In genomic region chr13:98581377-98581776, GRCh38 we compare ENCODE assay signal across 28 cellular contexts. TPM values are rescaled to one million over a fixed set of nuclear protein-coding genes. Genes with fewer than 3 reads are reported as not detected.
A peak's percentile ranks its signal among the peaks of the same experiment; 100 is the strongest.
DNase-seq lines count a peak whose midpoint lies in the region; ATAC-seq and TF ChIP-seq lines count a peak whose summit lies in the region.
"Had no signal": no experiment of that assay in that cellular context is flagged by ENCODE, and none has a peak within 500 bp of the region (broad histone marks: within the 10 kb centered on the region; RNA-seq: fewer than 3 reads in every experiment).

No MANE protein-coding gene starts in this region.

- H3F3A ChIP-seq in smooth muscle cell (ENCODE audit: low read depth) = peaks cover 23% of the 10 kb centered on the region

- peaks cover 23% of the 10 kb centered on the region for H3K4me1 ChIP-seq in cardiac muscle cell (ENCODE audit: low read depth)
- H3K4me1 ChIP-seq in right cardiac atrium (ENCODE audit: control insufficient read depth, insufficient read depth, low read length) = no peaks in the 10 kb centered on the region
- H3K4me1 ChIP-seq in smooth muscle cell (ENCODE audit: low read depth) = peaks cover 12% of the 10 kb centered on the region

- H3K27me3 ChIP-seq in cardiac muscle cell (no peaks in the 10 kb centered on the region), right cardiac atrium (ENCODE audit: control insufficient read depth, insufficient read depth) (no peaks in the 10 kb centered on the region), smooth muscle cell (ENCODE audit: low read depth) (no peaks in the 10 kb centered on the region)
- H3K27me3 ChIP-seq: dorsolateral prefrontal cortex, MG63 had no signal

- intact Hi-C loops in right cardiac atrium (cut with DNase I) = no loop called here

- peak overlapping the region; percentile 34 for H3K4me2 ChIP-seq in smooth muscle cell

- no peaks in the 10 kb centered on the region for H3K27me3 Mint-ChIP-seq in mesothelial cell of epicardium (ENCODE audit: low read depth)
- H3K27me3 Mint-ChIP-seq: activated CD8-positive, alpha-beta T cell treated with anti-CD3 and anti-CD28 coated beads for 36 hours; activated naive CD8-positive, alpha-beta T cell; CD8-positive, alpha-beta memory T cell; T-helper 17 cell had no signal

- TF ChIP-seq CTCF in cardiac muscle cell (IDR thresholded peaks at IDR 0.05; ENCODE audit: low read depth, low read length) = no peak
- TF ChIP-seq CTCF in mesothelial cell of epicardium (IDR thresholded peaks at IDR 0.05; ENCODE audit: unreplicated experiment) = no peak
- TF ChIP-seq CTCF in smooth muscle cell (IDR thresholded peaks at IDR 0.05; ENCODE audit: borderline replicate concordance, insufficient read depth, poor library complexity, severe bottlenecking) = no peak

- H3K9me3 ChIP-seq in cardiac muscle cell (ENCODE audit: low read depth) = no peaks in the 10 kb centered on the region
- H3K9me3 ChIP-seq in right cardiac atrium (ENCODE audit: control insufficient read depth, low read length) = no peaks in the 10 kb centered on the region
- H3K9me3 ChIP-seq in smooth muscle cell (replicated peaks; ENCODE audit: low read depth) = no peaks in the 10 kb centered on the region
- H3K9me3 ChIP-seq: MG63 had no signal

- H3K27ac Mint-ChIP-seq in mesothelial cell of epicardium = peak overlapping the region; percentile 91
- H3K27ac Mint-ChIP-seq: activated CD8-positive, alpha-beta T cell treated with anti-CD3 and anti-CD28 coated beads for 36 hours; T-helper 17 cell had no signal

- H3K4me3 ChIP-seq in cardiac muscle cell (no peak overlapping the region), right cardiac atrium (ENCODE audit: low read length) (no peak overlapping the region), smooth muscle cell (no peak overlapping the region)
- H3K4me3 ChIP-seq: dorsolateral prefrontal cortex, MG63 had no signal

- ATAC-seq in right cardiac atrium (no peak), GM21786 (IDR thresholded peaks at IDR 0.05; ENCODE audit: unreplicated experiment) (no peak), GM19351 (IDR thresholded peaks at IDR 0.05; ENCODE audit: unreplicated experiment) (no peak)
- ATAC-seq: HCT116, left colon, T-helper 17 cell had no signal

- DNase-seq in cardiac muscle cell (ENCODE audit: low read depth in 1 of 2, low spot score in 1 of 2) = no peak
- no peak for DNase-seq in right cardiac atrium
- no peak for DNase-seq in mesothelial cell of epicardium (ENCODE audit: low spot score in 2 of 2, unreplicated experiment in 2 of 2)
- DNase-seq in smooth muscle cell (lab: John Stamatoyannopoulos, UW; ENCODE audit: unreplicated experiment) = no peak
- DNase-seq in stimulated activated CD4-positive, alpha-beta T cell treated with anti-CD3 and anti-CD28 coated beads, Interleukin-1b, Interleukin-23, amount 100 ng/mL, for 48 hours = no peak
- DNase-seq in NK-92 (lab: John Stamatoyannopoulos, UW; ENCODE audit: unreplicated experiment) = no peak
- DNase-seq: activated effector memory CD4-positive, alpha-beta T cell treated with Interleukin-2 at 50 U/mL for 16 hours; activated T-cell treated with anti-CD3 and anti-CD28 coated beads for 4 hours; AML-193; anterior cingulate cortex; CD8-positive, alpha-beta memory T cell; dorsolateral prefrontal cortex; hypothalamus; immature natural killer cell; KG1; left colon; NCI-H1417 treated with DMSO at 0.1 percent for 48 hours; NCI-H2081 treated with DMSO at 0.1 percent for 48 hours; NCI-H748 treated with DMSO at 0.1 percent for 48 hours; small intestine; substantia nigra; T-helper 17 cell had no signal

- no peaks in the 10 kb centered on the region for H3K36me3 Mint-ChIP-seq in mesothelial cell of epicardium
- H3K36me3 Mint-ChIP-seq: activated naive CD8-positive, alpha-beta T cell; CD8-positive, alpha-beta memory T cell; immature natural killer cell had no signal

- no peak overlapping the region for H3K4me3 Mint-ChIP-seq in mesothelial cell of epicardium
- H3K4me3 Mint-ChIP-seq: activated CD8-positive, alpha-beta T cell treated with anti-CD3 and anti-CD28 coated beads for 36 hours; activated naive CD8-positive, alpha-beta T cell; immature natural killer cell; T-helper 17 cell had no signal

- peak overlapping the region; percentile 14 for H2AFZ ChIP-seq in smooth muscle cell (ENCODE audit: low read depth)

- WGBS in right cardiac atrium = 87% methylated on average over 2 of the region's 2 CpGs
- WGBS in smooth muscle cell (ENCODE audit: low lambda C conversion rate) = 91% methylated on average over 2 of the region's 2 CpGs

- H3K79me2 ChIP-seq in smooth muscle cell (ENCODE audit: low read depth) = peaks cover under 1% of the 10 kb centered on the region

- H3K4me1 Mint-ChIP-seq in mesothelial cell of epicardium = peaks cover 72% of the 10 kb centered on the region

- no peaks in the 10 kb centered on the region for H3K9me3 Mint-ChIP-seq in mesothelial cell of epicardium
- H3K9me3 Mint-ChIP-seq: activated CD8-positive, alpha-beta T cell treated with anti-CD3 and anti-CD28 coated beads for 36 hours; CD8-positive, alpha-beta memory T cell; immature natural killer cell had no signal

- peaks cover 1% of the 10 kb centered on the region for H4K20me1 ChIP-seq in smooth muscle cell (ENCODE audit: low read depth)

- no peaks in the 10 kb centered on the region for H3K36me3 ChIP-seq in cardiac muscle cell
- no peaks in the 10 kb centered on the region for H3K36me3 ChIP-seq in smooth muscle cell (ENCODE audit: low read depth)
- H3K36me3 ChIP-seq: MG63 had no signal

- peak overlapping the region; percentile 77 for H3K27ac ChIP-seq in cardiac muscle cell
- no peak overlapping the region for H3K27ac ChIP-seq in right cardiac atrium (ENCODE audit: low read length)
- H3K27ac ChIP-seq in smooth muscle cell (ENCODE audit: low read depth) = peak overlapping the region; percentile 93

- H3K9ac ChIP-seq in smooth muscle cell (ENCODE audit: low read depth) = peak overlapping the region; percentile 68

RNA-seq across cellular contexts. Expression of gene STK24, which starts 4.5 kb away (rescaled TPM):
- 76.7 and 83.3 TPM in 2 replicates for total RNA-seq in cardiac muscle cell
- polyA plus RNA-seq in cardiac muscle cell = 98.0 and 114 TPM in 2 replicates
- 10 to 100 TPM; 60.5 to 66.9 (median 62.7) TPM for total RNA-seq in right cardiac atrium
- polyA plus RNA-seq in right cardiac atrium = 44.9 TPM
- 85.4 to 92.1 TPM (median 88.4 TPM) in 3 replicates for total RNA-seq in mesothelial cell of epicardium
- 76.6 and 89.1 TPM in 2 replicates for total RNA-seq in smooth muscle cell
- polyA plus RNA-seq in smooth muscle cell = 80.2 and 105 TPM in 2 replicates
